ENCODE assay signal across 1 cellular context in the genomic region with DNA sequence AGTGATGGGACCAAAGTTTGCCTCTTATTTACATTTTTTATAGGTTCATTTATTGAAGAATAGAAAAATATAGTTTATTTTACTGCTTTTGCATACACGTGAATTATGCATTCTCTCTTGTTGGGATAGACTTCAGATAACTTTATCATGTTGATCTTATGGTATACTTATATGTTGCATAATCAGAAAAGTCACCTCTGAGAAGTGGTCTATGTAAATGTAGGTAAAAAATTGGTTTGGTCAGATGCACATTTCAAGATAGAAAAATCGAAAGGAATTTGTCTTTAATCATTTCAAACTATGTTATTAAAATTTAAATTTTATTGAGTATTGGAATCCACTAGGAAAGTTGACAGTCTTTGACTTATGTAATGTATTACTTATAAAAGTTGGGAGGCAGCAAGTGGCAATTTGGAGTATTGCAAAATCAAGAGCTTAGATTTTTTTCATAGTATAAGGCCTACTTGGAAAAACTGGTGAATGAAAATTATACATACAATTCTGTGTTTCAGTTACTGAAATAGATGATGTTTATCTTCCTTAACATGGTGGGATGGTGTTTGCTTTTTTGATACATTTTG.
TF ChIP-seq lines count a peak whose summit lies in the region.

No MANE protein-coding gene starts in this region.

TF ChIP-seq in K562, 482 proteins besides CTCF, POLR2A, EP300 and RAD21:
- TF ChIP-seq POLR2G (IDR thresholded peaks at IDR 0.05; ENCODE audit: low read depth, low read length) (no peak), ETV1 (tag; conservative IDR thresholded peaks at IDR 0.05; ENCODE audit: low read depth) (no peak), CEBPG (CRISPR knock-in tag; IDR thresholded peaks at IDR 0.05) (no peak), CEBPG (tag; conservative IDR thresholded peaks at IDR 0.05 in 1 of 2, IDR thresholded peaks at IDR 0.05 in 1 of 2) (peak; percentile 45 to 72), NR2F6 (CRISPR knock-in tag; IDR thresholded peaks at IDR 0.05) (no peak), CEBPB (tag; IDR thresholded peaks at IDR 0.05) (peak; percentile 80), DDX20 (tag; IDR thresholded peaks at IDR 0.05; ENCODE audit: low read depth) (no peak), NFIC (IDR thresholded peaks at IDR 0.05) (no peak)
- TF ChIP-seq, protein P1, sequence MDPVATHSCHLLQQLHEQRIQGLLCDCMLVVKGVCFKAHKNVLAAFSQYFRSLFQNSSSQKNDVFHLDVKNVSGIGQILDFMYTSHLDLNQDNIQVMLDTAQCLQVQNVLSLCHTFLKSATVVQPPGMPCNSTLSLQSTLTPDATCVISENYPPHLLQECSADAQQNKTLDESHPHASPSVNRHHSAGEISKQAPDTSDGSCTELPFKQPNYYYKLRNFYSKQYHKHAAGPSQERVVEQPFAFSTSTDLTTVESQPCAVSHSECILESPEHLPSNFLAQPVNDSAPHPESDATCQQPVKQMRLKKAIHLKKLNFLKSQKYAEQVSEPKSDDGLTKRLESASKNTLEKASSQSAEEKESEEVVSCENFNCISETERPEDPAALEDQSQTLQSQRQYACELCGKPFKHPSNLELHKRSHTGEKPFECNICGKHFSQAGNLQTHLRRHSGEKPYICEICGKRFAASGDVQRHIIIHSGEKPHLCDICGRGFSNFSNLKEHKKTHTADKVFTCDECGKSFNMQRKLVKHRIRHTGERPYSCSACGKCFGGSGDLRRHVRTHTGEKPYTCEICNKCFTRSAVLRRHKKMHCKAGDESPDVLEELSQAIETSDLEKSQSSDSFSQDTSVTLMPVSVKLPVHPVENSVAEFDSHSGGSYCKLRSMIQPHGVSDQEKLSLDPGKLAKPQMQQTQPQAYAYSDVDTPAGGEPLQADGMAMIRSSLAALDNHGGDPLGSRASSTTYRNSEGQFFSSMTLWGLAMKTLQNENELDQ (CRISPR knock-in tag; IDR thresholded peaks at IDR 0.05; ENCODE audit: borderline replicate concordance), result no peak
